ENCODE assay signal across 15 cellular contexts in genomic region chr2:232658217-232658785, GRCh38. TPM values are rescaled to one million over a fixed set of nuclear protein-coding genes. Genes with fewer than 3 reads are reported as not detected.
DNase-seq lines count a peak whose midpoint lies in the region; ATAC-seq and TF ChIP-seq lines count a peak whose summit lies in the region.
"Had no signal": no experiment of that assay in that cellular context is flagged by ENCODE, and none has a peak within 500 bp of the region (broad histone marks: within the 10 kb centered on the region; RNA-seq: fewer than 3 reads in every experiment).

No MANE protein-coding gene starts in this region.

- DNase-seq in AML-193 (lab: John Stamatoyannopoulos, UW) (peak; percentile 35 to 36), HL-60 (ENCODE audit: low read depth in 1 of 2, low spot score in 1 of 2) (peak; percentile 22 to 73), RPMI8226 (peak; percentile 41), iPS-NIHi7 (ENCODE audit: extremely low spot score) (peak; percentile 59), progenitor cell of endocrine pancreas (ENCODE audit: low spot score, unreplicated experiment) (no peak), amniotic stem cell (lab: John Stamatoyannopoulos, UW) (no peak)
- DNase-seq: activated naive CD4-positive, alpha-beta T cell treated with anti-CD3 and anti-CD28 coated beads for 36 hours; CD4-positive, alpha-beta T cell; glutamatergic neuron; NCI-H345; stimulated activated CD4-positive, alpha-beta T cell treated with anti-CD3 and anti-CD28 coated beads, Interleukin-4, amount 100 ng/mL, for 4 hours; SW 1271 had no signal

- ATAC-seq in HG03095 (IDR thresholded peaks at IDR 0.05; ENCODE audit: unreplicated experiment) (no peak), GM18511 (IDR thresholded peaks at IDR 0.05; ENCODE audit: unreplicated experiment) (no peak)

- H3K27ac Mint-ChIP-seq in progenitor cell of endocrine pancreas, result no peak overlapping the region
- H3K27ac Mint-ChIP-seq: activated naive CD4-positive, alpha-beta T cell treated with anti-CD3 and anti-CD28 coated beads for 36 hours; CD4-positive, alpha-beta T cell had no signal

- H3K9me3 Mint-ChIP-seq in progenitor cell of endocrine pancreas (ENCODE audit: low read depth), result no peaks in the 10 kb centered on the region
- H3K9me3 Mint-ChIP-seq: activated naive CD4-positive, alpha-beta T cell treated with anti-CD3 and anti-CD28 coated beads for 36 hours; CD4-positive, alpha-beta T cell had no signal

- H3K4me3 ChIP-seq in HL-60 (replicated peaks; ENCODE audit: insufficient read depth, low read length), result no peak overlapping the region
- H3K4me3 ChIP-seq: lung had no signal

- no peaks in the 10 kb centered on the region for H3K4me1 Mint-ChIP-seq in progenitor cell of endocrine pancreas (ENCODE audit: low read depth)

- TF ChIP-seq CTCF in HL-60 (IDR thresholded peaks at IDR 0.05; ENCODE audit: insufficient read depth, low read length) (peak; percentile 34), progenitor cell of endocrine pancreas (IDR thresholded peaks at IDR 0.05; ENCODE audit: unreplicated experiment) (no peak)

- no peaks in the 10 kb centered on the region for H3K36me3 Mint-ChIP-seq in progenitor cell of endocrine pancreas (ENCODE audit: insufficient read depth)

- no peak overlapping the region for H3K4me3 Mint-ChIP-seq in progenitor cell of endocrine pancreas (ENCODE audit: low read depth)
- H3K4me3 Mint-ChIP-seq: activated naive CD4-positive, alpha-beta T cell treated with anti-CD3 and anti-CD28 coated beads for 36 hours; CD4-positive, alpha-beta T cell had no signal

- H3K27me3 Mint-ChIP-seq in progenitor cell of endocrine pancreas, result peaks cover 3% of the 10 kb centered on the region
- H3K27me3 Mint-ChIP-seq: CD4-positive, alpha-beta T cell had no signal

- H3K27ac ChIP-seq in HL-60 (replicated peaks), result no peak overlapping the region

- no peaks in the 10 kb centered on the region for H3K27me3 ChIP-seq in HL-60 (ENCODE audit: insufficient read depth, poor library complexity, severe bottlenecking)

RNA-seq across cellular contexts. Expression of gene EFHD1, which starts 24.9 kb away (rescaled TPM):
- total RNA-seq in progenitor cell of endocrine pancreas, result 2.7 and 4.3 TPM in 2 replicates
- total RNA-seq: CD4-positive, alpha-beta T cell had no signal

RNA-seq across cellular contexts. Expression of gene GIGYF2, which starts 38.8 kb away (rescaled TPM):
- total RNA-seq in progenitor cell of endocrine pancreas, result 72.3 and 74.1 TPM in 2 replicates

Comparison
In these comparisons a context has a peak if more than half of its experiments do, and no peak if none do; other contexts are left out.
1. DNase-seq: peak in AML-193 (2 of 2), HL-60 (2 of 2), RPMI8226 (single experiment) and iPS-NIHi7 (single experiment); none in progenitor cell of endocrine pancreas (single experiment) and amniotic stem cell (single experiment).